ENCODE assay signal across 6 cellular contexts in genomic region chr11:67392182-67392715, GRCh38. TPM values are rescaled to one million over a fixed set of nuclear protein-coding genes. Genes with fewer than 3 reads are reported as not detected.
DNase-seq lines count a peak whose midpoint lies in the region; ATAC-seq and TF ChIP-seq lines count a peak whose summit lies in the region.

No MANE protein-coding gene starts in this region.

- peak; percentile 5 for ATAC-seq in GM19395 (IDR thresholded peaks at IDR 0.05; ENCODE audit: unreplicated experiment)
- ATAC-seq in HG03521 (IDR thresholded peaks at IDR 0.05; ENCODE audit: unreplicated experiment) = no peak

- H4K5ac ChIP-seq in mesendoderm (ENCODE audit: low read length) = no peak overlapping the region

- no peak overlapping the region for H2BK120ac ChIP-seq in mesendoderm (ENCODE audit: low read depth, low read length)

- no peak overlapping the region for H3K4ac ChIP-seq in mesendoderm (ENCODE audit: low read depth, low read length)

- H3K27me3 ChIP-seq in WERI-Rb-1 (ENCODE audit: insufficient read depth, low read depth, severe bottlenecking) (no peaks in the 10 kb centered on the region), mesendoderm (ENCODE audit: insufficient read depth, low read length, poor library complexity) (no peaks in the 10 kb centered on the region)

- no peak overlapping the region for H2BK5ac ChIP-seq in mesendoderm (ENCODE audit: low read length)

- H2AK5ac ChIP-seq in mesendoderm (ENCODE audit: low read length) = no peak overlapping the region

- peak overlapping the region; percentile 85 for H3K4me3 ChIP-seq in WERI-Rb-1 (ENCODE audit: low read depth, low read length)
- H3K4me3 ChIP-seq in mesendoderm (ENCODE audit: low read length) = peak overlapping the region; percentile 72

- peak overlapping the region; percentile 6 for H3K18ac ChIP-seq in mesendoderm (ENCODE audit: low read length)

- H3K23ac ChIP-seq in mesendoderm (ENCODE audit: low read length) = peak overlapping the region; percentile 80

- H3K27ac ChIP-seq in WERI-Rb-1 (peak overlapping the region; percentile 96), mesendoderm (ENCODE audit: low read depth, low read length) (no peak overlapping the region)

- H3K56ac ChIP-seq in mesendoderm (ENCODE audit: low read length) = peak overlapping the region; percentile 98

- no CpG with 5 or more reads among the region's 31 CpGs for WGBS in mesendoderm (ENCODE audit: extremely low coverage, insufficient coverage, low lambda C conversion rate)

- no peaks in the 10 kb centered on the region for H3K9me3 ChIP-seq in WERI-Rb-1 (ENCODE audit: severe bottlenecking)

- H2BK15ac ChIP-seq in mesendoderm (replicated peaks; ENCODE audit: low read depth) = no peak overlapping the region

- peaks cover 45% of the 10 kb centered on the region for H3K36me3 ChIP-seq in WERI-Rb-1
- no peaks in the 10 kb centered on the region for H3K36me3 ChIP-seq in mesendoderm (ENCODE audit: control insufficient read depth, insufficient read depth, low read length)

- DNase-seq in WERI-Rb-1 (no peak), mesendoderm (no peak), GOT3 (lab: John Stamatoyannopoulos, UW) (no peak), islet precursor cell (no peak)

- peak overlapping the region; percentile 84 for H3K9ac ChIP-seq in mesendoderm (ENCODE audit: low read length)

- H4K8ac ChIP-seq in mesendoderm (ENCODE audit: low read depth, low read length) = no peak overlapping the region

- H3K4me1 ChIP-seq in mesendoderm (ENCODE audit: control insufficient read depth, low read depth, low read length) = peaks cover 9% of the 10 kb centered on the region

- H3K4me2 ChIP-seq in mesendoderm (ENCODE audit: low read length) = peak overlapping the region; percentile 70

- peaks cover 5% of the 10 kb centered on the region for H3K79me2 ChIP-seq in mesendoderm (ENCODE audit: control insufficient read depth, insufficient read depth, low read length)

- TF ChIP-seq CTCF in WERI-Rb-1 (IDR thresholded peaks at IDR 0.05; ENCODE audit: low read depth, low read length) = no peak

- H3K79me1 ChIP-seq in mesendoderm (ENCODE audit: low read length) = peaks cover 8% of the 10 kb centered on the region

RNA-seq across cellular contexts. Expression of gene RAD9A, which starts 0.5 kb away (rescaled TPM):
- 16.4 TPM for polyA plus RNA-seq in mesendoderm (2013, experiment 1 of 2)
- polyA plus RNA-seq in mesendoderm (2013, experiment 2 of 2) = 14.7 TPM

RNA-seq across cellular contexts. Expression of gene PPP1CA, which starts 9.4 kb away (rescaled TPM):
- polyA plus RNA-seq in mesendoderm (2013, experiment 1 of 2) = 216 TPM
- polyA plus RNA-seq in mesendoderm (2013, experiment 2 of 2) = 212 TPM

RNA-seq across cellular contexts. Expression of gene TBC1D10C, which starts 11.6 kb away (rescaled TPM):
- 0.39 TPM for polyA plus RNA-seq in mesendoderm (2013, experiment 1 of 2)
- polyA plus RNA-seq in mesendoderm (2013, experiment 2 of 2) = 0.41 TPM

RNA-seq across cellular contexts. Expression of gene CLCF1, which starts 18.9 kb away (rescaled TPM):
- polyA plus RNA-seq in mesendoderm (2013, experiment 1 of 2) = 1.3 TPM
- polyA plus RNA-seq in mesendoderm (2013, experiment 2 of 2) = 1.2 TPM

RNA-seq across cellular contexts. Expression of gene CARNS1, which starts 23.2 kb away (rescaled TPM):
- 0.14 TPM for polyA plus RNA-seq in mesendoderm (2013, experiment 1 of 2)
- 0.18 TPM for polyA plus RNA-seq in mesendoderm (2013, experiment 2 of 2)
